ENCODE assay signal across 1 cellular context in genomic region chr2:102872388-102872787, GRCh38.
TF ChIP-seq lines count a peak whose summit lies in the region.

No MANE protein-coding gene starts in this region.

TF ChIP-seq in HCT116, 20 proteins besides CTCF, POLR2A, EP300 and RAD21 (continued from another document):
- TF ChIP-seq CEBPB (IDR thresholded peaks at IDR 0.05; ENCODE audit: low read depth) (no peak), TCF7L2 (IDR thresholded peaks at IDR 0.05; ENCODE audit: borderline replicate concordance, extremely low read depth, insufficient read depth, insufficient read length) (no peak), JUND (IDR thresholded peaks at IDR 0.05) (no peak), POLR2AphosphoS5 (IDR thresholded peaks at IDR 0.05; ENCODE audit: low read depth, low read length) (no peak), ZNF274 (IDR thresholded peaks at IDR 0.05; ENCODE audit: low read depth, low read length) (no peak), CBX3 (IDR thresholded peaks at IDR 0.05; ENCODE audit: low read depth) (no peak), ATF3 (IDR thresholded peaks at IDR 0.05) (no peak), SP1 (IDR thresholded peaks at IDR 0.05; ENCODE audit: low read depth) (no peak), SRF (IDR thresholded peaks at IDR 0.05; ENCODE audit: low read depth) (no peak)
